In genomic region chr11:64207247-64208085, GRCh38 we compare ENCODE assay signal across 9 cellular contexts. TPM values are rescaled to one million over a fixed set of nuclear protein-coding genes. Genes with fewer than 3 reads are reported as not detected.
DNase-seq lines count a peak whose midpoint lies in the region; ATAC-seq and TF ChIP-seq lines count a peak whose summit lies in the region.
"Had no signal": no experiment of that assay in that cellular context is flagged by ENCODE, and none has a peak within 500 bp of the region (broad histone marks: within the 10 kb centered on the region; RNA-seq: fewer than 3 reads in every experiment).

No MANE protein-coding gene starts in this region.

- peaks cover 61% of the 10 kb centered on the region for H3K36me3 Mint-ChIP-seq in activated B cell treated with CpG ODN at 0.5 μM for 24 hours (ENCODE audit: low read depth)
- peaks cover 72% of the 10 kb centered on the region for H3K36me3 Mint-ChIP-seq in stimulated activated naive CD8-positive, alpha-beta T cell treated with anti-CD3 and anti-CD28 coated beads, Interleukin-15, Interleukin-2, amounts not matched to agents 100 ng/mL and 50 ng/mL, for 24 hours (ENCODE audit: low read depth)

- peak overlapping the region; percentile 85 for H3K27ac ChIP-seq in colonic mucosa
- H3K27ac ChIP-seq in muscle layer of duodenum (ENCODE audit: low read length) = peak overlapping the region; percentile 90
- H3K27ac ChIP-seq: 22Rv1 had no signal

- H3K4me3 Mint-ChIP-seq in activated B cell treated with CpG ODN at 0.5 μM for 24 hours = peak overlapping the region; percentile 90
- H3K4me3 Mint-ChIP-seq in stimulated activated naive CD8-positive, alpha-beta T cell treated with anti-CD3 and anti-CD28 coated beads, Interleukin-15, Interleukin-2, amounts not matched to agents 100 ng/mL and 50 ng/mL, for 24 hours = peak overlapping the region; percentile 94

- in situ Hi-C loops in G401 (cut with HindIII; ENCODE audit: low sequenced_read_pairs) = loop anchor here (10.0 kb wide), 1 partner anchor 67 kb away; no protein-coding TSS in a partner anchor

- intact Hi-C loops in activated B cell treated with CpG ODN at 0.5 μM for 24 hours (cut with micrococcal nuclease) = loop anchor here (1.0 to 2.0 kb wide), 4 partner anchors 19 to 34 kb away; partner anchors contain the start of genes DNAJC4, FKBP2, NUDT22 and STIP1
- intact Hi-C loops in colonic mucosa (cut with DNase I) = no loop called here

- H3K27me3 Mint-ChIP-seq in activated B cell treated with CpG ODN at 0.5 μM for 24 hours = no peaks in the 10 kb centered on the region
- H3K27me3 Mint-ChIP-seq in stimulated activated naive CD8-positive, alpha-beta T cell treated with anti-CD3 and anti-CD28 coated beads, Interleukin-15, Interleukin-2, amounts not matched to agents 100 ng/mL and 50 ng/mL, for 24 hours = no peaks in the 10 kb centered on the region

- H3K4me1 ChIP-seq in colonic mucosa (peaks cover 17% of the 10 kb centered on the region), muscle layer of duodenum (ENCODE audit: control insufficient read depth in 1 of 2, insufficient read depth in 2 of 2, low read length in 2 of 2) (peaks cover 3 to 15% of the 10 kb centered on the region in 2 donors)

- H3K9me3 ChIP-seq in colonic mucosa (no peaks in the 10 kb centered on the region), muscle layer of duodenum (ENCODE audit: control insufficient read depth in 1 of 2, low read length in 2 of 2) (no peaks in the 10 kb centered on the region)

- peaks cover 56% of the 10 kb centered on the region for H3K4me1 Mint-ChIP-seq in activated B cell treated with CpG ODN at 0.5 μM for 24 hours
- H3K4me1 Mint-ChIP-seq in stimulated activated naive CD8-positive, alpha-beta T cell treated with anti-CD3 and anti-CD28 coated beads, Interleukin-15, Interleukin-2, amounts not matched to agents 100 ng/mL and 50 ng/mL, for 24 hours (ENCODE audit: low read depth) = peaks cover 57% of the 10 kb centered on the region

- ATAC-seq in HG03521 (IDR thresholded peaks at IDR 0.05; ENCODE audit: unreplicated experiment) (peak; percentile 61), activated B cell treated with CpG ODN at 0.5 μM for 24 hours (ENCODE audit: low read depth) (peak; percentile 72)

- DNase-seq in NCI-H82 (lab: John Stamatoyannopoulos, UW) = peak; percentile 28
- DNase-seq in NCI-H82 treated with DMSO at 0.1 percent for 48 hours (lab: John Stamatoyannopoulos, UW; ENCODE audit: unreplicated experiment) = no peak
- DNase-seq in activated B cell treated with CpG ODN at 0.5 μM for 24 hours = peak; percentile 61
- peak; percentile 57 for DNase-seq in colonic mucosa
- no peak for DNase-seq in G401 (ENCODE audit: low spot score)

- H3K36me3 ChIP-seq in colonic mucosa (peaks cover 16% of the 10 kb centered on the region), muscle layer of duodenum (ENCODE audit: control insufficient read depth in 1 of 2, insufficient read depth in 2 of 2, low read length in 2 of 2) (peaks cover 18 to 38% of the 10 kb centered on the region in 2 donors)

- H3K9me3 Mint-ChIP-seq in activated B cell treated with CpG ODN at 0.5 μM for 24 hours = no peaks in the 10 kb centered on the region
- H3K9me3 Mint-ChIP-seq in stimulated activated naive CD8-positive, alpha-beta T cell treated with anti-CD3 and anti-CD28 coated beads, Interleukin-15, Interleukin-2, amounts not matched to agents 100 ng/mL and 50 ng/mL, for 24 hours = no peaks in the 10 kb centered on the region

- H3K4me3 ChIP-seq in colonic mucosa (peak overlapping the region; percentile 49), muscle layer of duodenum (ENCODE audit: low read depth in 1 of 2, low read length in 2 of 2) (peak overlapping the region; percentile 56 to 67)

- H3K27me3 ChIP-seq in colonic mucosa (no peaks in the 10 kb centered on the region), muscle layer of duodenum (ENCODE audit: low read depth, low read length) (no peaks in the 10 kb centered on the region)

- H3K9ac ChIP-seq in colonic mucosa (ENCODE audit: low read depth in 2 of 2, low read length in 2 of 2) = peak overlapping the region; percentile 76 to 97

- POLR2A ChIA-PET in activated B cell treated with CpG ODN at 0.5 μM for 24 hours (lab: Charles Lee) = interaction anchor here (0.6 to 9.3 kb wide), 18 partner anchors 9 to 928 kb away, joined by 3 to 191 read pairs (median 12); partner anchors contain the start of genes BAD, CATSPERZ, CCDC88B and DNAJC4

- TF ChIP-seq CTCF in activated B cell treated with CpG ODN at 0.5 μM for 24 hours (IDR thresholded peaks at IDR 0.05) = no peak
- no peak for TF ChIP-seq CTCF in colonic mucosa (IDR thresholded peaks at IDR 0.05)

- CTCF ChIA-PET in activated B cell treated with CpG ODN at 0.5 μM for 24 hours (lab: Charles Lee) = interaction anchor here (1.0 to 6.1 kb wide), 12 partner anchors 9 to 242 kb away, joined by 3 to 147 read pairs (median 8); partner anchors contain the start of genes CATSPERZ, ESRRA, NUDT22 and PPP1R14B

- peak overlapping the region; percentile 92 for H3K27ac Mint-ChIP-seq in activated B cell treated with CpG ODN at 0.5 μM for 24 hours
- peak overlapping the region; percentile 96 for H3K27ac Mint-ChIP-seq in stimulated activated naive CD8-positive, alpha-beta T cell treated with anti-CD3 and anti-CD28 coated beads, Interleukin-15, Interleukin-2, amounts not matched to agents 100 ng/mL and 50 ng/mL, for 24 hours

RNA-seq across cellular contexts. Expression of gene FERMT3, which starts 0.9 kb away (rescaled TPM):
- total RNA-seq in activated B cell treated with CpG ODN at 0.5 μM for 24 hours = 154 and 169 TPM in 2 replicates
- 10 to 100 TPM; 10.9 to 16.6 TPM for total RNA-seq in colonic mucosa
- 5.9 TPM in 1 of 2 replicates, not detected in the other for total RNA-seq in G401 (2014; rRNA removed; shearing (Covaris generic))

RNA-seq across cellular contexts. Expression of gene TRPT1, which starts 18.5 kb away (rescaled TPM):
- total RNA-seq in activated B cell treated with CpG ODN at 0.5 μM for 24 hours (50.6 and 51.3 TPM in 2 replicates), colonic mucosa (10 to 100 TPM; 52.3 to 63.6 TPM)
- 28.9 and 46.2 TPM in 2 replicates for total RNA-seq in G401 (2014; rRNA removed; shearing (Covaris generic))

RNA-seq across cellular contexts. Expression of gene NUDT22, which starts 18.6 kb away (rescaled TPM):
- total RNA-seq in activated B cell treated with CpG ODN at 0.5 μM for 24 hours = 81.0 and 95.3 TPM in 2 replicates
- total RNA-seq in colonic mucosa = 100 to 1,000 TPM; 110 to 168 TPM
- 33.3 and 34.2 TPM in 2 replicates for total RNA-seq in G401 (2014; rRNA removed; shearing (Covaris generic))

RNA-seq across cellular contexts. Expression of gene STIP1, which starts 21.5 kb away (rescaled TPM):
- total RNA-seq in activated B cell treated with CpG ODN at 0.5 μM for 24 hours = 155 and 159 TPM in 2 replicates
- total RNA-seq in colonic mucosa = 100 to 1,000 TPM in 1 of 2 donors, 10 to 100 TPM in 1; 95.5 to 232 TPM
- 241 and 363 TPM in 2 replicates for total RNA-seq in G401 (2014; rRNA removed; shearing (Covaris generic))

RNA-seq across cellular contexts. Expression of gene DNAJC4, which starts 22.9 kb away (rescaled TPM):
- 47.5 and 53.3 TPM in 2 replicates for total RNA-seq in activated B cell treated with CpG ODN at 0.5 μM for 24 hours
- total RNA-seq in colonic mucosa = 10 to 100 TPM; 39.9 to 50.3 TPM
- total RNA-seq in G401 (2014; rRNA removed; shearing (Covaris generic)) = 10.3 and 24.1 TPM in 2 replicates

Comparison
In these comparisons a context has a peak if more than half of its experiments do, and no peak if none do; other contexts are left out.
1. DNase-seq: peak in NCI-H82 (single experiment), activated B cell treated with CpG ODN at 0.5 μM for 24 hours (single experiment) and colonic mucosa (single experiment); none in NCI-H82 treated with DMSO at 0.1 percent for 48 hours (single experiment) and G401 (single experiment).